Comparison of ENCODE assay signal across 1 cellular context in the genomic region with DNA sequence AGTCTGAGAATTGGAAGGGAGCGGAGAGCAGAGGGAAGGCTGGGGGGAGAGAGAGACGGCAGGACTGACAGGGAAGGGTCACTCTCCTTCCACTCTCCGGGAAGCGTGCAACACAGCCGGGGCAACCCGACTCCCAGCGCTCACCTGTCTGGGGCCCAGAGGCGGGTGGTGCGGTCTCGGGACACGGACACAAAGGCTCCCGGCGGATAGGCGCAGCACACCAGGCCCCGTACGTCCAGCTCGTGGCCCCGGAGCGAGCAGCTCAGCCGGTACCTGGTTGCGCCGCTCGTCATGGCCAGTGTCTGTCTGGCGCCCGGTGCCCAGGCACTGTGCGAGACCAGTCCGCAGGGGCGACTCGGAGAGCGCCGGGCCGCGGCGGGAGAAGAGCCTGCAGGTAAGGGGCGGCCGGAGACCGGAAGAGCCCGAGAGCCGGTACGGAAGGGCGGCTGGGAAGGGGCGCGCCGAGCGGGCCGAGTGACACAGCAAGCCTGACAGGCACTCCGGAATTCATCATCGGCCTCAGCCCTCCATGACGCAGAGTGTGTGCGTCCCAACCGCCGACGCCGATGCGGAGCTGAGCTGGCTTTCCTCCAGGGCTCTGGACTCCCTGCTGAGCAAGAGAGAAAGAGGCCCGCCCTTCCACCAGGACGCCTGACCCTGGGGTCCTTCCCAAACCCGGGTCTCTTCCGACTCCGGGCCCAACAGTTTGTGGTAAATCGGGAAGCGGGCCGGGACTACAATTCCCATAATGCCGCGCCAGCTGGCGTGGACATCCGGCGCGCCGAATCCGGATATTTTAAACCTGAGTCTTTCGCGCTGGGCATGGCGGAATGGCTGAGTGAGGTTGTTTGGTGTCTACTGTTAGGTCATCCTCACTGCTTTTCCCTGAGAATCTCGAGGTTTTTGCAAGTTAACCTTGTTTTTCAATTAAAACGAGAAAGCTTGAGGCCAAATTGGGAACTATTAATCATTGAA.
TF ChIP-seq lines count a peak whose summit lies in the region.

A gene (minus strand): TSS at position 490 of the 975 bp plus-strand sequence. CDS start 197 bp downstream, at position 293.

TF ChIP-seq in K562, 482 proteins besides CTCF, POLR2A, EP300 and RAD21 (continued from another document and continues in another):
- TF ChIP-seq, protein P1, sequence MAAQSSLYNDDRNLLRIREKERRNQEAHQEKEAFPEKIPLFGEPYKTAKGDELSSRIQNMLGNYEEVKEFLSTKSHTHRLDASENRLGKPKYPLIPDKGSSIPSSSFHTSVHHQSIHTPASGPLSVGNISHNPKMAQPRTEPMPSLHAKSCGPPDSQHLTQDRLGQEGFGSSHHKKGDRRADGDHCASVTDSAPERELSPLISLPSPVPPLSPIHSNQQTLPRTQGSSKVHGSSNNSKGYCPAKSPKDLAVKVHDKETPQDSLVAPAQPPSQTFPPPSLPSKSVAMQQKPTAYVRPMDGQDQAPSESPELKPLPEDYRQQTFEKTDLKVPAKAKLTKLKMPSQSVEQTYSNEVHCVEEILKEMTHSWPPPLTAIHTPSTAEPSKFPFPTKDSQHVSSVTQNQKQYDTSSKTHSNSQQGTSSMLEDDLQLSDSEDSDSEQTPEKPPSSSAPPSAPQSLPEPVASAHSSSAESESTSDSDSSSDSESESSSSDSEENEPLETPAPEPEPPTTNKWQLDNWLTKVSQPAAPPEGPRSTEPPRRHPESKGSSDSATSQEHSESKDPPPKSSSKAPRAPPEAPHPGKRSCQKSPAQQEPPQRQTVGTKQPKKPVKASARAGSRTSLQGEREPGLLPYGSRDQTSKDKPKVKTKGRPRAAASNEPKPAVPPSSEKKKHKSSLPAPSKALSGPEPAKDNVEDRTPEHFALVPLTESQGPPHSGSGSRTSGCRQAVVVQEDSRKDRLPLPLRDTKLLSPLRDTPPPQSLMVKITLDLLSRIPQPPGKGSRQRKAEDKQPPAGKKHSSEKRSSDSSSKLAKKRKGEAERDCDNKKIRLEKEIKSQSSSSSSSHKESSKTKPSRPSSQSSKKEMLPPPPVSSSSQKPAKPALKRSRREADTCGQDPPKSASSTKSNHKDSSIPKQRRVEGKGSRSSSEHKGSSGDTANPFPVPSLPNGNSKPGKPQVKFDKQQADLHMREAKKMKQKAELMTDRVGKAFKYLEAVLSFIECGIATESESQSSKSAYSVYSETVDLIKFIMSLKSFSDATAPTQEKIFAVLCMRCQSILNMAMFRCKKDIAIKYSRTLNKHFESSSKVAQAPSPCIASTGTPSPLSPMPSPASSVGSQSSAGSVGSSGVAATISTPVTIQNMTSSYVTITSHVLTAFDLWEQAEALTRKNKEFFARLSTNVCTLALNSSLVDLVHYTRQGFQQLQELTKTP (IDR thresholded peaks at IDR 0.05; ENCODE audit: low read depth in 1 of 2, partially characterized antibody in 2 of 2): peak in 1 of 2 experiments; percentile 78
- TF ChIP-seq ZNF24 (IDR thresholded peaks at IDR 0.05) (no peak), BMI1 (IDR thresholded peaks at IDR 0.05; ENCODE audit: low read length) (no peak), MECOM (CRISPR knock-in tag; IDR thresholded peaks at IDR 0.05) (no peak), SMAD3 (CRISPR knock-in tag; conservative IDR thresholded peaks at IDR 0.05) (no peak), BRD9 (IDR thresholded peaks at IDR 0.05; ENCODE audit: low read depth, partially characterized antibody) (no peak), HSF4 (CRISPR knock-in tag; IDR thresholded peaks at IDR 0.05; ENCODE audit: borderline replicate concordance) (no peak), ARID1B (IDR thresholded peaks at IDR 0.05) (no peak), TAF1 (IDR thresholded peaks at IDR 0.05; ENCODE audit: control insufficient read depth, extremely low read depth, insufficient read depth, low read length, severe bottlenecking) (peak; percentile 51), SUPT5H (IDR thresholded peaks at IDR 0.05) (no peak; the same call in 1 of the 2 replicates), GABPB1 (CRISPR knock-in tag; IDR thresholded peaks at IDR 0.05) (peak; percentile 90), ZNF274 (IDR thresholded peaks at IDR 0.05; ENCODE audit: borderline replicate concordance, low read depth, low read length) (no peak), EGR1 (conservative IDR thresholded peaks at IDR 0.05) (no peak), EP400 (IDR thresholded peaks at IDR 0.05) (peak; percentile 73), FOXP1 (CRISPR knock-in tag; IDR thresholded peaks at IDR 0.05) (no peak), ZNF644 (tag; IDR thresholded peaks at IDR 0.05; ENCODE audit: low read depth) (0 out of 2 replicates have a peak, but pooled peaks have one; percentile 43), PCBP1 (IDR thresholded peaks at IDR 0.05; ENCODE audit: low read depth, low read length, poor library complexity, severe bottlenecking) (no peak), EHMT2 (IDR thresholded peaks at IDR 0.05) (no peak), THRAP3 (IDR thresholded peaks at IDR 0.05; ENCODE audit: borderline replicate concordance) (no peak), SIRT6 (IDR thresholded peaks at IDR 0.05; ENCODE audit: low read depth, low read length) (no peak), HDAC8 (tag; IDR thresholded peaks at IDR 0.05) (no peak), TOE1 (IDR thresholded peaks at IDR 0.05; ENCODE audit: borderline replicate concordance) (no peak), TOE1 (CRISPR knock-in tag; IDR thresholded peaks at IDR 0.05; ENCODE audit: borderline replicate concordance, low read depth) (no peak)
- TF ChIP-seq, protein P2, sequence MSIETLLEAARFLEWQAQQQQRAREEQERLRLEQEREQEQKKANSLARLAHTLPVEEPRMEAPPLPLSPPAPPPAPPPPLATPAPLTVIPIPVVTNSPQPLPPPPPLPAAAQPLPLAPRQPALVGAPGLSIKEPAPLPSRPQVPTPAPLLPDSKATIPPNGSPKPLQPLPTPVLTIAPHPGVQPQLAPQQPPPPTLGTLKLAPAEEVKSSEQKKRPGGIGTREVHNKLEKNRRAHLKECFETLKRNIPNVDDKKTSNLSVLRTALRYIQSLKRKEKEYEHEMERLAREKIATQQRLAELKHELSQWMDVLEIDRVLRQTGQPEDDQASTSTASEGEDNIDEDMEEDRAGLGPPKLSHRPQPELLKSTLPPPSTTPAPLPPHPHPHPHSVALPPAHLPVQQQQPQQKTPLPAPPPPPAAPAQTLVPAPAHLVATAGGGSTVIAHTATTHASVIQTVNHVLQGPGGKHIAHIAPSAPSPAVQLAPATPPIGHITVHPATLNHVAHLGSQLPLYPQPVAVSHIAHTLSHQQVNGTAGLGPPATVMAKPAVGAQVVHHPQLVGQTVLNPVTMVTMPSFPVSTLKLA (conservative IDR thresholded peaks at IDR 0.05): peak; percentile 26 to 63; a peak in 3 of 4 replicates
- TF ChIP-seq, protein P3, sequence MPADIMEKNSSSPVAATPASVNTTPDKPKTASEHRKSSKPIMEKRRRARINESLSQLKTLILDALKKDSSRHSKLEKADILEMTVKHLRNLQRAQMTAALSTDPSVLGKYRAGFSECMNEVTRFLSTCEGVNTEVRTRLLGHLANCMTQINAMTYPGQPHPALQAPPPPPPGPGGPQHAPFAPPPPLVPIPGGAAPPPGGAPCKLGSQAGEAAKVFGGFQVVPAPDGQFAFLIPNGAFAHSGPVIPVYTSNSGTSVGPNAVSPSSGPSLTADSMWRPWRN (IDR thresholded peaks at IDR 0.05; ENCODE audit: low read depth): no peak
- TF ChIP-seq, protein P4, sequence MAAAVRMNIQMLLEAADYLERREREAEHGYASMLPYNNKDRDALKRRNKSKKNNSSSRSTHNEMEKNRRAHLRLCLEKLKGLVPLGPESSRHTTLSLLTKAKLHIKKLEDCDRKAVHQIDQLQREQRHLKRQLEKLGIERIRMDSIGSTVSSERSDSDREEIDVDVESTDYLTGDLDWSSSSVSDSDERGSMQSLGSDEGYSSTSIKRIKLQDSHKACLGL (CRISPR knock-in tag; IDR thresholded peaks at IDR 0.05; ENCODE audit: borderline replicate concordance, poor library complexity, severe bottlenecking): no peak
- TF ChIP-seq, protein P5, sequence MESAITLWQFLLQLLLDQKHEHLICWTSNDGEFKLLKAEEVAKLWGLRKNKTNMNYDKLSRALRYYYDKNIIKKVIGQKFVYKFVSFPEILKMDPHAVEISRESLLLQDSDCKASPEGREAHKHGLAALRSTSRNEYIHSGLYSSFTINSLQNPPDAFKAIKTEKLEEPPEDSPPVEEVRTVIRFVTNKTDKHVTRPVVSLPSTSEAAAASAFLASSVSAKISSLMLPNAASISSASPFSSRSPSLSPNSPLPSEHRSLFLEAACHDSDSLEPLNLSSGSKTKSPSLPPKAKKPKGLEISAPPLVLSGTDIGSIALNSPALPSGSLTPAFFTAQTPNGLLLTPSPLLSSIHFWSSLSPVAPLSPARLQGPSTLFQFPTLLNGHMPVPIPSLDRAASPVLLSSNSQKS (CRISPR knock-in tag; IDR thresholded peaks at IDR 0.05): no peak
- TF ChIP-seq, protein P6, sequence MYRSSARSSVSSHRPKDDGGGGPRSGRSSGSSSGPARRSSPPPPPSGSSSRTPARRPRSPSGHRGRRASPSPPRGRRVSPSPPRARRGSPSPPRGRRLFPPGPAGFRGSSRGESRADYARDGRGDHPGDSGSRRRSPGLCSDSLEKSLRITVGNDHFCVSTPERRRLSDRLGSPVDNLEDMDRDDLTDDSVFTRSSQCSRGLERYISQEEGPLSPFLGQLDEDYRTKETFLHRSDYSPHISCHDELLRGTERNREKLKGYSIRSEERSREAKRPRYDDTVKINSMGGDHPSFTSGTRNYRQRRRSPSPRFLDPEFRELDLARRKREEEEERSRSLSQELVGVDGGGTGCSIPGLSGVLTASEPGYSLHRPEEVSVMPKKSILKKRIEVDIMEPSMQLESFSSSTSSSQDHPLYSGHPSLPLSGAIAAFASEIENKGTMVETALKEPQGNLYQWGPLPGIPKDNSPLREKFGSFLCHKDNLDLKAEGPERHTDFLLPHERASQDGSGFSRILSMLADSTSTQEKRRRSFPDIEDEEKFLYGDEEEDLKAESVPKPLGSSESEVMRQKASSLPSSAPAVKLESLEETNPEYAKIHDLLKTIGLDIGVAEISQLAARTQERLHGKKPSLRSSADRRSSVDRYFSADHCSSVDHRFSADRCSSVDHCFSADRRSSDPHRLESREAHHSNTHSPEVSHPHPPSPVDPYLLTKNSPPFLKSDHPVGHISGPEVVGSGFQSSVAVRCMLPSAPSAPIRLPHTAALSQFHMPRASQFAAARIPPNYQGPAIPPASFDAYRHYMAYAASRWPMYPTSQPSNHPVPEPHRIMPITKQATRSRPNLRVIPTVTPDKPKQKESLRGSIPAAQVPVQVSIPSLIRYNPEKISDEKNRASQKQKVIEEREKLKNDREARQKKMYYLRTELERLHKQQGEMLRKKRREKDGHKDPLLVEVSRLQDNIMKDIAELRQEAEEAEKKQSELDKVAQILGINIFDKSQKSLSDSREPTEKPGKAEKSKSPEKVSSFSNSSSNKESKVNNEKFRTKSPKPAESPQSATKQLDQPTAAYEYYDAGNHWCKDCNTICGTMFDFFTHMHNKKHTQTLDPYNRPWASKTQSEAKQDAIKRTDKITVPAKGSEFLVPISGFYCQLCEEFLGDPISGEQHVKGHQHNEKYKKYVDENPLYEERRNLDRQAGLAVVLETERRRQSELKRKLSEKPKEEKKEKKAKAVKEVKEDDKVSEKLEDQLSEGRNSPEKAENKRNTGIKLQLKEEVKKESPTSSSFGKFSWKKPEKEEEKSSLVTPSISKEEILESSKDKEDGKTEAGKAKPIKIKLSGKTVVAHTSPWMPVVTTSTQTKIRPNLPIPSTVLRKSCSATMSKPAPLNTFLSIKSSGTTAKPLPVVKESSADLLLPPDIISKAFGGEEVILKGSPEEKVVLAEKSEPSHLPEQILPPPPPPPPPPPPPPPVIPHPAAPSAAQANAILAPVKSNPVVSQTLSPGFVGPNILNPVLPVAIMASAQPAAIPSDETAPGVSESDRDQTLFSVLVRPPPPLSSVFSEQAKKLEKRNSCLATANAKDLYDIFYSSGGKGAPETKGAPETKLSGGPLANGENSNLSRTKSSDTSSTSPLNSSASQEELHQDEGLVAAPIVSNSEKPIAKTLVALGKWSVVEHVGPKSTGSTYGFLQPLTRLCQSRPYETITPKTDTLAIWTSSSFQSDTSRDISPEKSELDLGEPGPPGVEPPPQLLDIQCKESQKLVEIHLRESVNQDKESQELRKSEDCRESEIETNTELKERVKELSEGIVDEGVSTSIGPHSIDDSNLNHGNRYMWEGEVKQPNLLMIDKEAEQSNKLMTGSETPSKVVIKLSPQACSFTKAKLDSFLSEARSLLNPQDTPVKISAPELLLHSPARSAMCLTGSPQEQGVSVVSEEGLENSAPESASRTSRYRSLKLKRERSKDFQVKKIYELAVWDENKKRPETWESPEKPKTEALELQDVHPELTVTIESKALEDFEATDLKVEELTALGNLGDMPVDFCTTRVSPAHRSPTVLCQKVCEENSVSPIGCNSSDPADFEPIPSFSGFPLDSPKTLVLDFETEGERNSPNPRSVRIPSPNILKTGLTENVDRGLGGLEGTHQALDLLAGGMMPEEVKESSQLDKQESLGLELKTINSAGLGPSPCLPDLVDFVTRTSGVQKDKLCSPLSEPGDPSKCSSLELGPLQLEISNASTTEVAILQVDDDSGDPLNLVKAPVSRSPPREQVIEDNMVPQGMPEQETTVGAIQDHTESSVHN (IDR thresholded peaks at IDR 0.05; ENCODE audit: borderline replicate concordance in 1 of 2, low read depth in 1 of 2): no peak
- TF ChIP-seq, protein P7, sequence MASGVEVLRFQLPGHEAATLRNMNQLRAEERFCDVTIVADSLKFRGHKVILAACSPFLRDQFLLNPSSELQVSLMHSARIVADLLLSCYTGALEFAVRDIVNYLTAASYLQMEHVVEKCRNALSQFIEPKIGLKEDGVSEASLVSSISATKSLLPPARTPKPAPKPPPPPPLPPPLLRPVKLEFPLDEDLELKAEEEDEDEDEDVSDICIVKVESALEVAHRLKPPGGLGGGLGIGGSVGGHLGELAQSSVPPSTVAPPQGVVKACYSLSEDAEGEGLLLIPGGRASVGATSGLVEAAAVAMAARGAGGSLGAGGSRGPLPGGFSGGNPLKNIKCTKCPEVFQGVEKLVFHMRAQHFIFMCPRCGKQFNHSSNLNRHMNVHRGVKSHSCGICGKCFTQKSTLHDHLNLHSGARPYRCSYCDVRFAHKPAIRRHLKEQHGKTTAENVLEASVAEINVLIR (CRISPR knock-in tag; IDR thresholded peaks at IDR 0.05): peak; percentile 85
- TF ChIP-seq, protein P8, sequence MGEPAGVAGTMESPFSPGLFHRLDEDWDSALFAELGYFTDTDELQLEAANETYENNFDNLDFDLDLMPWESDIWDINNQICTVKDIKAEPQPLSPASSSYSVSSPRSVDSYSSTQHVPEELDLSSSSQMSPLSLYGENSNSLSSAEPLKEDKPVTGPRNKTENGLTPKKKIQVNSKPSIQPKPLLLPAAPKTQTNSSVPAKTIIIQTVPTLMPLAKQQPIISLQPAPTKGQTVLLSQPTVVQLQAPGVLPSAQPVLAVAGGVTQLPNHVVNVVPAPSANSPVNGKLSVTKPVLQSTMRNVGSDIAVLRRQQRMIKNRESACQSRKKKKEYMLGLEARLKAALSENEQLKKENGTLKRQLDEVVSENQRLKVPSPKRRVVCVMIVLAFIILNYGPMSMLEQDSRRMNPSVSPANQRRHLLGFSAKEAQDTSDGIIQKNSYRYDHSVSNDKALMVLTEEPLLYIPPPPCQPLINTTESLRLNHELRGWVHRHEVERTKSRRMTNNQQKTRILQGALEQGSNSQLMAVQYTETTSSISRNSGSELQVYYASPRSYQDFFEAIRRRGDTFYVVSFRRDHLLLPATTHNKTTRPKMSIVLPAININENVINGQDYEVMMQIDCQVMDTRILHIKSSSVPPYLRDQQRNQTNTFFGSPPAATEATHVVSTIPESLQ (CRISPR knock-in tag; IDR thresholded peaks at IDR 0.05): no peak
- TF ChIP-seq, protein P9, sequence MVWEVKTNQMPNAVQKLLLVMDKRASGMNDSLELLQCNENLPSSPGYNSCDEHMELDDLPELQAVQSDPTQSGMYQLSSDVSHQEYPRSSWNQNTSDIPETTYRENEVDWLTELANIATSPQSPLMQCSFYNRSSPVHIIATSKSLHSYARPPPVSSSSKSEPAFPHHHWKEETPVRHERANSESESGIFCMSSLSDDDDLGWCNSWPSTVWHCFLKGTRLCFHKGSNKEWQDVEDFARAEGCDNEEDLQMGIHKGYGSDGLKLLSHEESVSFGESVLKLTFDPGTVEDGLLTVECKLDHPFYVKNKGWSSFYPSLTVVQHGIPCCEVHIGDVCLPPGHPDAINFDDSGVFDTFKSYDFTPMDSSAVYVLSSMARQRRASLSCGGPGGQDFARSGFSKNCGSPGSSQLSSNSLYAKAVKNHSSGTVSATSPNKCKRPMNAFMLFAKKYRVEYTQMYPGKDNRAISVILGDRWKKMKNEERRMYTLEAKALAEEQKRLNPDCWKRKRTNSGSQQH (CRISPR knock-in tag; IDR thresholded peaks at IDR 0.05): no peak
